1 cellular context compared by ENCODE assay signal in the genomic region with DNA sequence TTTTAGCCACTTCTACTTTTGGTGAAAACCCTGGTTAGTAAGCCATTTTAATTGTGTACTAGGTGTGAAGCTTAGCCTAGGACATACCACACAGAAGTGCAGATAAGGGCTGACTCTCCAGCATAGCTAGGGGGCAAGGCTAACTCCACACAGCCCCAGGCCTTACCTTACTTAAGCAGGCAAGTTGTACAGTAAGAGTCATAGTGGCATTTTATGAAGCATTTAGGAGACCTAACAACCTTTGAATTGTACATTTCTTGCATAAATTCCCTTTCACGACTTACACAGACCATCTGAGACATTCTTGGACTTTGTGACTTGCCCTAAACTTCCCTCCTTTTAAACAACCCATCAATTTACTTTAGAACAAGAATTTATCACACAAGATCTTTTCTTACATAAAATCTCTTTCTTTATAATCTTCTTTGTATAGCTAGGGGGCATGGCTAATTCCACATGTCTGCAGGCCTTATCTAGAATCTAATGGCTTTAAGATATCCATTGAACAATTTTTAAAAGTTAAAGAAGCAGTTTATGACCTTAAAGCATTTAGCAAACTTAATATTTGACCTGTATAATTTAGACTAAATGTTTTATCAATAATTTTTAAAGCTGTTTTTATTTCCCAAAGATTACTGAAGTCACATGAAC.
TF ChIP-seq lines count a peak whose summit lies in the region.

No MANE protein-coding gene starts in this region.

TF ChIP-seq in HepG2, 621 proteins besides CTCF, POLR2A, EP300 and RAD21 (continued from another document):
- TF ChIP-seq, protein P1, sequence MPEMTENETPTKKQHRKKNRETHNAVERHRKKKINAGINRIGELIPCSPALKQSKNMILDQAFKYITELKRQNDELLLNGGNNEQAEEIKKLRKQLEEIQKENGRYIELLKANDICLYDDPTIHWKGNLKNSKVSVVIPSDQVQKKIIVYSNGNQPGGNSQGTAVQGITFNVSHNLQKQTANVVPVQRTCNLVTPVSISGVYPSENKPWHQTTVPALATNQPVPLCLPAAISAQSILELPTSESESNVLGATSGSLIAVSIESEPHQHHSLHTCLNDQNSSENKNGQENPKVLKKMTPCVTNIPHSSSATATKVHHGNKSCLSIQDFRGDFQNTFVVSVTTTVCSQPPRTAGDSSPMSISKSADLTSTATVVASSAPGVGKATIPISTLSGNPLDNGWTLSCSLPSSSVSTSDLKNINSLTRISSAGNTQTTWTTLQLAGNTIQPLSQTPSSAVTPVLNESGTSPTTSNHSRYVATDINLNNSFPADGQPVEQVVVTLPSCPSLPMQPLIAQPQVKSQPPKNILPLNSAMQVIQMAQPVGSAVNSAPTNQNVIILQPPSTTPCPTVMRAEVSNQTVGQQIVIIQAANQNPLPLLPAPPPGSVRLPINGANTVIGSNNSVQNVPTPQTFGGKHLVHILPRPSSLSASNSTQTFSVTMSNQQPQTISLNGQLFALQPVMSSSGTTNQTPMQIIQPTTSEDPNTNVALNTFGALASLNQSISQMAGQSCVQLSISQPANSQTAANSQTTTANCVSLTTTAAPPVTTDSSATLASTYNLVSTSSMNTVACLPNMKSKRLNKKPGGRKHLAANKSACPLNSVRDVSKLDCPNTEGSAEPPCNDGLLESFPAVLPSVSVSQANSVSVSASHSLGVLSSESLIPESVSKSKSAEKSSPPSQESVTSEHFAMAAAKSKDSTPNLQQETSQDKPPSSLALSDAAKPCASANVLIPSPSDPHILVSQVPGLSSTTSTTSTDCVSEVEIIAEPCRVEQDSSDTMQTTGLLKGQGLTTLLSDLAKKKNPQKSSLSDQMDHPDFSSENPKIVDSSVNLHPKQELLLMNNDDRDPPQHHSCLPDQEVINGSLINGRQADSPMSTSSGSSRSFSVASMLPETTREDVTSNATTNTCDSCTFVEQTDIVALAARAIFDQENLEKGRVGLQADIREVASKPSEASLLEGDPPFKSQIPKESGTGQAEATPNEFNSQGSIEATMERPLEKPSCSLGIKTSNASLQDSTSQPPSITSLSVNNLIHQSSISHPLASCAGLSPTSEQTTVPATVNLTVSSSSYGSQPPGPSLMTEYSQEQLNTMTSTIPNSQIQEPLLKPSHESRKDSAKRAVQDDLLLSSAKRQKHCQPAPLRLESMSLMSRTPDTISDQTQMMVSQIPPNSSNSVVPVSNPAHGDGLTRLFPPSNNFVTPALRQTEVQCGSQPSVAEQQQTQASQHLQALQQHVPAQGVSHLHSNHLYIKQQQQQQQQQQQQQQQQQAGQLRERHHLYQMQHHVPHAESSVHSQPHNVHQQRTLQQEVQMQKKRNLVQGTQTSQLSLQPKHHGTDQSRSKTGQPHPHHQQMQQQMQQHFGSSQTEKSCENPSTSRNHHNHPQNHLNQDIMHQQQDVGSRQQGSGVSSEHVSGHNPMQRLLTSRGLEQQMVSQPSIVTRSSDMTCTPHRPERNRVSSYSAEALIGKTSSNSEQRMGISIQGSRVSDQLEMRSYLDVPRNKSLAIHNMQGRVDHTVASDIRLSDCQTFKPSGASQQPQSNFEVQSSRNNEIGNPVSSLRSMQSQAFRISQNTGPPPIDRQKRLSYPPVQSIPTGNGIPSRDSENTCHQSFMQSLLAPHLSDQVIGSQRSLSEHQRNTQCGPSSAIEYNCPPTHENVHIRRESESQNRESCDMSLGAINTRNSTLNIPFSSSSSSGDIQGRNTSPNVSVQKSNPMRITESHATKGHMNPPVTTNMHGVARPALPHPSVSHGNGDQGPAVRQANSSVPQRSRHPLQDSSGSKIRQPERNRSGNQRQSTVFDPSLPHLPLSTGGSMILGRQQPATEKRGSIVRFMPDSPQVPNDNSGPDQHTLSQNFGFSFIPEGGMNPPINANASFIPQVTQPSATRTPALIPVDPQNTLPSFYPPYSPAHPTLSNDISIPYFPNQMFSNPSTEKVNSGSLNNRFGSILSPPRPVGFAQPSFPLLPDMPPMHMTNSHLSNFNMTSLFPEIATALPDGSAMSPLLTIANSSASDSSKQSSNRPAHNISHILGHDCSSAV (CRISPR knock-in tag; IDR thresholded peaks at IDR 0.05; ENCODE audit: borderline replicate concordance) = no peak
- TF ChIP-seq HDAC6 (IDR thresholded peaks at IDR 0.05; ENCODE audit: low read depth, low read length) = no peak
- TF ChIP-seq FIP1L1 (IDR thresholded peaks at IDR 0.05; ENCODE audit: borderline replicate concordance, insufficient read depth, low read depth, low read length) = no peak
- no peak for TF ChIP-seq HHEX (CRISPR knock-in tag; IDR thresholded peaks at IDR 0.05)
- TF ChIP-seq ZNF724P (CRISPR knock-in tag; IDR thresholded peaks at IDR 0.05; ENCODE audit: borderline replicate concordance) = peak; percentile 97
TF ChIP-seq in HepG2: peak in this region for 2.
